Comparison of ENCODE assay signal across 1 cellular context in the genomic region with DNA sequence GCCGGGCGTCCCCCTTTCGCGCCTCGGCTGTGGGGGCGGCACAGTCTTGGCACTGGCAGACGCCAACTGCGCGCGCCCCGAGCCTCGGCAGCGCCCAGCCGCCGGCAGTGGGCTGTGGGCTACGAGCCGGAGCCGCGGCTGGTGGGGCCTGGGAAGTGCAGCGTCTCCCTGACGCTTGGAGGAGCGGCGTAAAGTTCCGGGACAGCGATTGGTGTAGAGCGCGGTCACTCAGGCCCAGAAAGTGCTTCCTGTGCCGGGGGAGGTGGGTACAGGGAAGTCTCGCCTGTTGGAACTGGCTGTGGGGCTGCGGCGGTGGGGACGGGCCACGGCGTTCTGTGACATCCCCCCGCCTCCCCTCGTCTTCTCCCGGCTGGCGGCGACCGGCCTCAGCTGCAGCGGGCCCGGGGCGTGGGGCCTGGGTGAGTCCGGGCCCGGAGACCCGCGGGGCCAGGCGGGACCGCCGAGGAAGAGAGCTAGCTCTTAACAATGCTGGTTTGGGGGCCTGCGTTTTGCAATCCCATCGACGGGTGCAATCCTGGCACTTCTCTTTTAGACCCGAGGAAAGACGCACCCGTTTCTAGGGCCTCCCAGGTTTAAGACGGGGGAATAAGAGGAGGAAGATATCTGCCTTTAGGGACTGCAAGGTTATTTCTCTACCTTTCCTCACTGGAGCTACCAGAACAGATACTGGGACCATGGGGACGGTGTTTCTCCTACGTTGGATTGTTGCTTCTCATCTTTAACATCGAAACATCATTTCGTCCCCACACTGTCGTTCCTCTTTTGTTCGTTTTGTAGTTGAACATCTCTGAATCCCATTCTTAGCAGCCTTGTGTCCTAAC.
TF ChIP-seq lines count a peak whose summit lies in the region.

A gene (minus strand): TSS at position 157 of the 842 bp plus-strand sequence. CDS start 233 bp downstream, outside the sequence.
A gene (plus strand): TSS at position 265 of the 842 bp plus-strand sequence. CDS start 4,575 bp downstream, outside the sequence.

TF ChIP-seq in HepG2, 621 proteins besides CTCF, POLR2A, EP300 and RAD21 (continued from another document and continues in another):
- TF ChIP-seq, protein P1, sequence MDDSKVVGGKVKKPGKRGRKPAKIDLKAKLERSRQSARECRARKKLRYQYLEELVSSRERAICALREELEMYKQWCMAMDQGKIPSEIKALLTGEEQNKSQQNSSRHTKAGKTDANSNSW (CRISPR knock-in tag; IDR thresholded peaks at IDR 0.05; ENCODE audit: borderline replicate concordance), result no peak
- TF ChIP-seq, protein P2, sequence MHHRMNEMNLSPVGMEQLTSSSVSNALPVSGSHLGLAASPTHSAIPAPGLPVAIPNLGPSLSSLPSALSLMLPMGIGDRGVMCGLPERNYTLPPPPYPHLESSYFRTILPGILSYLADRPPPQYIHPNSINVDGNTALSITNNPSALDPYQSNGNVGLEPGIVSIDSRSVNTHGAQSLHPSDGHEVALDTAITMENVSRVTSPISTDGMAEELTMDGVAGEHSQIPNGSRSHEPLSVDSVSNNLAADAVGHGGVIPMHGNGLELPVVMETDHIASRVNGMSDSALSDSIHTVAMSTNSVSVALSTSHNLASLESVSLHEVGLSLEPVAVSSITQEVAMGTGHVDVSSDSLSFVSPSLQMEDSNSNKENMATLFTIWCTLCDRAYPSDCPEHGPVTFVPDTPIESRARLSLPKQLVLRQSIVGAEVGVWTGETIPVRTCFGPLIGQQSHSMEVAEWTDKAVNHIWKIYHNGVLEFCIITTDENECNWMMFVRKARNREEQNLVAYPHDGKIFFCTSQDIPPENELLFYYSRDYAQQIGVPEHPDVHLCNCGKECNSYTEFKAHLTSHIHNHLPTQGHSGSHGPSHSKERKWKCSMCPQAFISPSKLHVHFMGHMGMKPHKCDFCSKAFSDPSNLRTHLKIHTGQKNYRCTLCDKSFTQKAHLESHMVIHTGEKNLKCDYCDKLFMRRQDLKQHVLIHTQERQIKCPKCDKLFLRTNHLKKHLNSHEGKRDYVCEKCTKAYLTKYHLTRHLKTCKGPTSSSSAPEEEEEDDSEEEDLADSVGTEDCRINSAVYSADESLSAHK (CRISPR knock-in tag; IDR thresholded peaks at IDR 0.05; ENCODE audit: borderline replicate concordance), result no peak
- no peak for TF ChIP-seq RARG (CRISPR knock-in tag; IDR thresholded peaks at IDR 0.05; ENCODE audit: low read depth)
- TF ChIP-seq, protein P3, sequence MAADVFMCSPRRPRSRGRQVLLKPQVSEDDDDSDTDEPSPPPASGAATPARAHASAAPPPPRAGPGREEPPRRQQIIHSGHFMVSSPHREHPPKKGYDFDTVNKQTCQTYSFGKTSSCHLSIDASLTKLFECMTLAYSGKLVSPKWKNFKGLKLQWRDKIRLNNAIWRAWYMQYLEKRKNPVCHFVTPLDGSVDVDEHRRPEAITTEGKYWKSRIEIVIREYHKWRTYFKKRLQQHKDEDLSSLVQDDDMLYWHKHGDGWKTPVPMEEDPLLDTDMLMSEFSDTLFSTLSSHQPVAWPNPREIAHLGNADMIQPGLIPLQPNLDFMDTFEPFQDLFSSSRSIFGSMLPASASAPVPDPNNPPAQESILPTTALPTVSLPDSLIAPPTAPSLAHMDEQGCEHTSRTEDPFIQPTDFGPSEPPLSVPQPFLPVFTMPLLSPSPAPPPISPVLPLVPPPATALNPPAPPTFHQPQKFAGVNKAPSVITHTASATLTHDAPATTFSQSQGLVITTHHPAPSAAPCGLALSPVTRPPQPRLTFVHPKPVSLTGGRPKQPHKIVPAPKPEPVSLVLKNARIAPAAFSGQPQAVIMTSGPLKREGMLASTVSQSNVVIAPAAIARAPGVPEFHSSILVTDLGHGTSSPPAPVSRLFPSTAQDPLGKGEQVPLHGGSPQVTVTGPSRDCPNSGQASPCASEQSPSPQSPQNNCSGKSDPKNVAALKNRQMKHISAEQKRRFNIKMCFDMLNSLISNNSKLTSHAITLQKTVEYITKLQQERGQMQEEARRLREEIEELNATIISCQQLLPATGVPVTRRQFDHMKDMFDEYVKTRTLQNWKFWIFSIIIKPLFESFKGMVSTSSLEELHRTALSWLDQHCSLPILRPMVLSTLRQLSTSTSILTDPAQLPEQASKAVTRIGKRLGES (CRISPR knock-in tag; IDR thresholded peaks at IDR 0.05; ENCODE audit: borderline replicate concordance), result no peak
- TF ChIP-seq ZNF749 (CRISPR knock-in tag; IDR thresholded peaks at IDR 0.05; ENCODE audit: borderline replicate concordance), result peak; percentile 37; the same call in 1 of the 2 replicates
- peak; percentile 93 for TF ChIP-seq ZFX (CRISPR knock-in tag; IDR thresholded peaks at IDR 0.05; ENCODE audit: low read depth)
- TF ChIP-seq, protein P4, sequence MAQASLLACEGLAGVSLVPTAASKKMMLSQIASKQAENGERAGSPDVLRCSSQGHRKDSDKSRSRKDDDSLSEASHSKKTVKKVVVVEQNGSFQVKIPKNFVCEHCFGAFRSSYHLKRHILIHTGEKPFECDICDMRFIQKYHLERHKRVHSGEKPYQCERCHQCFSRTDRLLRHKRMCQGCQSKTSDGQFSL (CRISPR knock-in tag; IDR thresholded peaks at IDR 0.05), result no peak
- TF ChIP-seq NKX3-1 (CRISPR knock-in tag; IDR thresholded peaks at IDR 0.05), result 0 out of 2 replicates have a peak, but pooled peaks have one; percentile 31
- peak; percentile 60 for TF ChIP-seq ZNF350 (CRISPR knock-in tag; IDR thresholded peaks at IDR 0.05; ENCODE audit: borderline replicate concordance, low read depth)
- 0 out of 2 replicates have a peak, but pooled peaks have one; percentile 26 for TF ChIP-seq ZFP36L1 (CRISPR knock-in tag; IDR thresholded peaks at IDR 0.05)
- no peak for TF ChIP-seq ZFAT (CRISPR knock-in tag; conservative IDR thresholded peaks at IDR 0.05)
- TF ChIP-seq SUZ12 (IDR thresholded peaks at IDR 0.05; ENCODE audit: low read depth, low read length), result no peak
- TF ChIP-seq, protein P5, sequence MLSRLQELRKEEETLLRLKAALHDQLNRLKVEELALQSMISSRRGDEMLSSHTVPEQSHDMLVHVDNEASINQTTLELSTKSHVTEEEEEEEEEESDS (CRISPR knock-in tag; IDR thresholded peaks at IDR 0.05; ENCODE audit: borderline replicate concordance), result no peak
- TF ChIP-seq ZNF343 (CRISPR knock-in tag; IDR thresholded peaks at IDR 0.05), result peak; percentile 78; the same call in 1 of the 2 replicates
- TF ChIP-seq ZNF652 (CRISPR knock-in tag; IDR thresholded peaks at IDR 0.05; ENCODE audit: borderline replicate concordance, low read depth), result no peak
- peak; percentile 61; the same call in 1 of the 2 replicates for TF ChIP-seq SP4 (CRISPR knock-in tag; IDR thresholded peaks at IDR 0.05)
- TF ChIP-seq, protein P6, sequence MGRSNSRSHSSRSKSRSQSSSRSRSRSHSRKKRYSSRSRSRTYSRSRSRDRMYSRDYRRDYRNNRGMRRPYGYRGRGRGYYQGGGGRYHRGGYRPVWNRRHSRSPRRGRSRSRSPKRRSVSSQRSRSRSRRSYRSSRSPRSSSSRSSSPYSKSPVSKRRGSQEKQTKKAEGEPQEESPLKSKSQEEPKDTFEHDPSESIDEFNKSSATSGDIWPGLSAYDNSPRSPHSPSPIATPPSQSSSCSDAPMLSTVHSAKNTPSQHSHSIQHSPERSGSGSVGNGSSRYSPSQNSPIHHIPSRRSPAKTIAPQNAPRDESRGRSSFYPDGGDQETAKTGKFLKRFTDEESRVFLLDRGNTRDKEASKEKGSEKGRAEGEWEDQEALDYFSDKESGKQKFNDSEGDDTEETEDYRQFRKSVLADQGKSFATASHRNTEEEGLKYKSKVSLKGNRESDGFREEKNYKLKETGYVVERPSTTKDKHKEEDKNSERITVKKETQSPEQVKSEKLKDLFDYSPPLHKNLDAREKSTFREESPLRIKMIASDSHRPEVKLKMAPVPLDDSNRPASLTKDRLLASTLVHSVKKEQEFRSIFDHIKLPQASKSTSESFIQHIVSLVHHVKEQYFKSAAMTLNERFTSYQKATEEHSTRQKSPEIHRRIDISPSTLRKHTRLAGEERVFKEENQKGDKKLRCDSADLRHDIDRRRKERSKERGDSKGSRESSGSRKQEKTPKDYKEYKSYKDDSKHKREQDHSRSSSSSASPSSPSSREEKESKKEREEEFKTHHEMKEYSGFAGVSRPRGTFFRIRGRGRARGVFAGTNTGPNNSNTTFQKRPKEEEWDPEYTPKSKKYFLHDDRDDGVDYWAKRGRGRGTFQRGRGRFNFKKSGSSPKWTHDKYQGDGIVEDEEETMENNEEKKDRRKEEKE (IDR thresholded peaks at IDR 0.05), result no peak
- TF ChIP-seq PPARG (CRISPR knock-in tag; conservative IDR thresholded peaks at IDR 0.05), result no peak
- peak; percentile 75 for TF ChIP-seq KAT8 (CRISPR knock-in tag; IDR thresholded peaks at IDR 0.05)
- TF ChIP-seq NCOA5 (CRISPR knock-in tag; IDR thresholded peaks at IDR 0.05), result no peak
- TF ChIP-seq ATRX (CRISPR knock-in tag; IDR thresholded peaks at IDR 0.05; ENCODE audit: borderline replicate concordance), result no peak
- no peak for TF ChIP-seq ZMAT3 (CRISPR knock-in tag; conservative IDR thresholded peaks at IDR 0.05)
- TF ChIP-seq FOXK1 (CRISPR knock-in tag; IDR thresholded peaks at IDR 0.05; ENCODE audit: borderline replicate concordance, low read depth), result peak; percentile 58; the same call in 1 of the 2 replicates
- TF ChIP-seq, protein P7, sequence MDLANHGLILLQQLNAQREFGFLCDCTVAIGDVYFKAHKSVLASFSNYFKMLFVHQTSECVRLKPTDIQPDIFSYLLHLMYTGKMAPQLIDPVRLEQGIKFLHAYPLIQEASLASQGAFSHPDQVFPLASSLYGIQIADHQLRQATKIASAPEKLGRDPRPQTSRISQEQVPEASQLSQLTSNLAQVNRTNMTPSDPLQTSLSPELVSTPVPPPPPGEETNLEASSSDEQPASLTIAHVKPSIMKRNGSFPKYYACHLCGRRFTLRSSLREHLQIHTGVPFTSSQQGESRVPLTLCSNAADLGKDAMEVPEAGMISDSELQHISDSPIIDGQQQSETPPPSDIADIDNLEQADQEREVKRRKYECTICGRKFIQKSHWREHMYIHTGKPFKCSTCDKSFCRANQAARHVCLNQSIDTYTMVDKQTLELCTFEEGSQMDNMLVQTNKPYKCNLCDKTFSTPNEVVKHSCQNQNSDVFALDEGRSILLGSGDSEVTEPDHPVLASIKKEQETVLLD (CRISPR knock-in tag; IDR thresholded peaks at IDR 0.05; ENCODE audit: low read depth), result 0 out of 2 replicates have a peak, but pooled peaks have one; percentile 25
- peak; percentile 47; the same call in 1 of the 2 replicates for TF ChIP-seq ZSCAN25 (CRISPR knock-in tag; IDR thresholded peaks at IDR 0.05)
- TF ChIP-seq HHEX (CRISPR knock-in tag; IDR thresholded peaks at IDR 0.05), result no peak
- no peak for TF ChIP-seq ELF4 (CRISPR knock-in tag; IDR thresholded peaks at IDR 0.05; ENCODE audit: borderline replicate concordance)
- TF ChIP-seq ZNF768 (CRISPR knock-in tag; IDR thresholded peaks at IDR 0.05), result peak; percentile 25; the same call in 1 of the 2 replicates
- no peak for TF ChIP-seq SATB2 (CRISPR knock-in tag; IDR thresholded peaks at IDR 0.05)
- TF ChIP-seq RORA (CRISPR knock-in tag; IDR thresholded peaks at IDR 0.05), result no peak
- no peak for TF ChIP-seq ATM (IDR thresholded peaks at IDR 0.05; ENCODE audit: borderline replicate concordance)
- no peak for TF ChIP-seq PLRG1 (conservative IDR thresholded peaks at IDR 0.05)
- peak; percentile 79; the same call in 1 of the 2 replicates for TF ChIP-seq ZNF230 (CRISPR knock-in tag; IDR thresholded peaks at IDR 0.05)
- TF ChIP-seq, protein P8, sequence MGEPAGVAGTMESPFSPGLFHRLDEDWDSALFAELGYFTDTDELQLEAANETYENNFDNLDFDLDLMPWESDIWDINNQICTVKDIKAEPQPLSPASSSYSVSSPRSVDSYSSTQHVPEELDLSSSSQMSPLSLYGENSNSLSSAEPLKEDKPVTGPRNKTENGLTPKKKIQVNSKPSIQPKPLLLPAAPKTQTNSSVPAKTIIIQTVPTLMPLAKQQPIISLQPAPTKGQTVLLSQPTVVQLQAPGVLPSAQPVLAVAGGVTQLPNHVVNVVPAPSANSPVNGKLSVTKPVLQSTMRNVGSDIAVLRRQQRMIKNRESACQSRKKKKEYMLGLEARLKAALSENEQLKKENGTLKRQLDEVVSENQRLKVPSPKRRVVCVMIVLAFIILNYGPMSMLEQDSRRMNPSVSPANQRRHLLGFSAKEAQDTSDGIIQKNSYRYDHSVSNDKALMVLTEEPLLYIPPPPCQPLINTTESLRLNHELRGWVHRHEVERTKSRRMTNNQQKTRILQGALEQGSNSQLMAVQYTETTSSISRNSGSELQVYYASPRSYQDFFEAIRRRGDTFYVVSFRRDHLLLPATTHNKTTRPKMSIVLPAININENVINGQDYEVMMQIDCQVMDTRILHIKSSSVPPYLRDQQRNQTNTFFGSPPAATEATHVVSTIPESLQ (CRISPR knock-in tag; conservative IDR thresholded peaks at IDR 0.05), result no peak
- peak; percentile 93 for TF ChIP-seq NFYC (CRISPR knock-in tag; IDR thresholded peaks at IDR 0.05)
- TF ChIP-seq, protein P9, sequence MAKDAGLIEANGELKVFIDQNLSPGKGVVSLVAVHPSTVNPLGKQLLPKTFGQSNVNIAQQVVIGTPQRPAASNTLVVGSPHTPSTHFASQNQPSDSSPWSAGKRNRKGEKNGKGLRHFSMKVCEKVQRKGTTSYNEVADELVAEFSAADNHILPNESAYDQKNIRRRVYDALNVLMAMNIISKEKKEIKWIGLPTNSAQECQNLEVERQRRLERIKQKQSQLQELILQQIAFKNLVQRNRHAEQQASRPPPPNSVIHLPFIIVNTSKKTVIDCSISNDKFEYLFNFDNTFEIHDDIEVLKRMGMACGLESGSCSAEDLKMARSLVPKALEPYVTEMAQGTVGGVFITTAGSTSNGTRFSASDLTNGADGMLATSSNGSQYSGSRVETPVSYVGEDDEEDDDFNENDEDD (CRISPR knock-in tag; IDR thresholded peaks at IDR 0.05; ENCODE audit: borderline replicate concordance), result no peak
- peak; percentile 67; the same call in 1 of the 2 replicates for TF ChIP-seq ZBTB3 (CRISPR knock-in tag; IDR thresholded peaks at IDR 0.05; ENCODE audit: borderline replicate concordance, low read depth)
- no peak for TF ChIP-seq ZNF205 (CRISPR knock-in tag; IDR thresholded peaks at IDR 0.05)
- no peak for TF ChIP-seq NFE2L2 (IDR thresholded peaks at IDR 0.05; ENCODE audit: low read length)
- TF ChIP-seq, protein P10, sequence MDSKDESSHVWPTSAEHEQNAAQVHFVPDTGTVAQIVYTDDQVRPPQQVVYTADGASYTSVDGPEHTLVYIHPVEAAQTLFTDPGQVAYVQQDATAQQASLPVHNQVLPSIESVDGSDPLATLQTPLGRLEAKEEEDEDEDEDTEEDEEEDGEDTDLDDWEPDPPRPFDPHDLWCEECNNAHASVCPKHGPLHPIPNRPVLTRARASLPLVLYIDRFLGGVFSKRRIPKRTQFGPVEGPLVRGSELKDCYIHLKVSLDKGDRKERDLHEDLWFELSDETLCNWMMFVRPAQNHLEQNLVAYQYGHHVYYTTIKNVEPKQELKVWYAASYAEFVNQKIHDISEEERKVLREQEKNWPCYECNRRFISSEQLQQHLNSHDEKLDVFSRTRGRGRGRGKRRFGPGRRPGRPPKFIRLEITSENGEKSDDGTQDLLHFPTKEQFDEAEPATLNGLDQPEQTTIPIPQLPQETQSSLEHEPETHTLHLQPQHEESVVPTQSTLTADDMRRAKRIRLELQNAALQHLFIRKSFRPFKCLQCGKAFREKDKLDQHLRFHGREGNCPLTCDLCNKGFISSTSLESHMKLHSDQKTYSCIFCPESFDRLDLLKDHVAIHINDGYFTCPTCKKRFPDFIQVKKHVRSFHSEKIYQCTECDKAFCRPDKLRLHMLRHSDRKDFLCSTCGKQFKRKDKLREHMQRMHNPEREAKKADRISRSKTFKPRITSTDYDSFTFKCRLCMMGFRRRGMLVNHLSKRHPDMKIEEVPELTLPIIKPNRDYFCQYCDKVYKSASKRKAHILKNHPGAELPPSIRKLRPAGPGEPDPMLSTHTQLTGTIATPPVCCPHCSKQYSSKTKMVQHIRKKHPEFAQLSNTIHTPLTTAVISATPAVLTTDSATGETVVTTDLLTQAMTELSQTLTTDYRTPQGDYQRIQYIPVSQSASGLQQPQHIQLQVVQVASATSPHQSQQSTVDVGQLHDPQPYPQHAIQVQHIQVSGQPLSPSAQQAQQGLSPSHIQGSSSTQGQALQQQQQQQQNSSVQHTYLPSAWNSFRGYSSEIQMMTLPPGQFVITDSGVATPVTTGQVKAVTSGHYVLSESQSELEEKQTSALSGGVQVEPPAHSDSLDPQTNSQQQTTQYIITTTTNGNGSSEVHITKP (CRISPR knock-in tag; IDR thresholded peaks at IDR 0.05; ENCODE audit: low read depth), result peak; percentile 53; the same call in 1 of the 2 replicates
